ENCODE assay signal across 26 cellular contexts in genomic region chr16:50842013-50842505, GRCh38.
DNase-seq lines count a peak whose midpoint lies in the region; ATAC-seq, FAIRE-seq and TF ChIP-seq lines count a peak whose summit lies in the region.
"Had no signal": no experiment of that assay in that cellular context is flagged by ENCODE, and none has a peak within 500 bp of the region (broad histone marks: within the 10 kb centered on the region; RNA-seq: fewer than 3 reads in every experiment).

No MANE protein-coding gene starts in this region.

- H3K79me2 ChIP-seq in HepG2 (ENCODE audit: insufficient read depth, low read length), result no peaks in the 10 kb centered on the region
- H3K79me2 ChIP-seq: hepatocyte had no signal

- no peak overlapping the region for H3K4me2 ChIP-seq in HepG2 (ENCODE audit: low read depth, low read length)

- H3K9me3 Mint-ChIP-seq in stimulated activated naive B cell treated with anti-CD40 and anti-IgM and Interleukin-4, amounts not matched to agents 10 μg/mL and 1 μg/mL and 100 μg/mL, for 72 hours, result peaks cover 0 to 2% of the 10 kb centered on the region in 2 donors
- H3K9me3 Mint-ChIP-seq: activated naive CD8-positive, alpha-beta T cell treated with anti-CD3 and anti-CD28 coated beads, Interleukin-2, amount 10 ng/mL, durations not matched to agents 7 days and 5 days; immature natural killer cell had no signal

- 86% methylated on average over 11 of the region's 17 CpGs for WGBS in HepG2 (ENCODE audit: low lambda C conversion rate)

- POLR2A ChIA-PET in HepG2 (lab: Yijun Ruan, JAX), result no interaction called here

- H2AFZ ChIP-seq in HepG2 (ENCODE audit: low read length), result no peak overlapping the region
- H2AFZ ChIP-seq: GM23248 had no signal

- TF ChIP-seq POLR2A in HepG2 (IDR thresholded peaks at IDR 0.05; ENCODE audit: insufficient read depth in 1 of 2, low read depth in 2 of 2, low read length in 2 of 2), result no peak

- H3K27me3 Mint-ChIP-seq in T-helper 17 cell, result peaks cover 27% of the 10 kb centered on the region
- peaks cover 42 to 57% of the 10 kb centered on the region in 2 donors for H3K27me3 Mint-ChIP-seq in stimulated activated naive B cell treated with anti-CD40 and anti-IgM and Interleukin-4, amounts not matched to agents 10 μg/mL and 1 μg/mL and 100 μg/mL, for 72 hours

- no peak overlapping the region for H3K4me3 ChIP-seq in HepG2 (replicated peaks in 1 of 3; ENCODE audit: insufficient read depth in 1 of 3, low read depth in 2 of 3, low read length in 3 of 3)
- H3K4me3 ChIP-seq: GM23248, hepatocyte had no signal

- peak overlapping the region; percentile 62 for H3K27ac Mint-ChIP-seq in T-helper 17 cell
- no peak overlapping the region for H3K27ac Mint-ChIP-seq in stimulated activated naive B cell treated with anti-CD40 and anti-IgM and Interleukin-4, amounts not matched to agents 10 μg/mL and 1 μg/mL and 100 μg/mL, for 72 hours
- H3K27ac Mint-ChIP-seq: activated naive CD8-positive, alpha-beta T cell treated with anti-CD3 and anti-CD28 coated beads, Interleukin-2, amount 10 ng/mL, durations not matched to agents 7 days and 5 days had no signal

- TF ChIP-seq RAD21 in HepG2 (CRISPR knock-in tag; IDR thresholded peaks at IDR 0.05), result no peak

- BruUV-seq in HepG2 (replicated peaks; lab: Mats Ljungman, UMichigan), result no TSS peak

- ATAC-seq in T-helper 17 cell, result no peak
- peak; percentile 12; the same call in 1 of the 3 replicates for ATAC-seq in HepG2
- ATAC-seq in stimulated activated naive B cell treated with anti-CD40 and anti-IgM and Interleukin-4, amounts not matched to agents 10 μg/mL and 1 μg/mL and 100 μg/mL, for 72 hours (replicated peaks), result no peak
- ATAC-seq: esophagus mucosa had no signal

- H3K27me3 ChIP-seq in HepG2 (ENCODE audit: control insufficient read depth in 1 of 2, insufficient read depth in 2 of 2, low read length in 2 of 2), result peaks cover 0 to 6% of the 10 kb centered on the region in 2 experiments; a peak in 1 of 5 replicates

- H3K4me1 Mint-ChIP-seq in T-helper 17 cell, result peaks cover 12% of the 10 kb centered on the region
- H3K4me1 Mint-ChIP-seq in stimulated activated naive B cell treated with anti-CD40 and anti-IgM and Interleukin-4, amounts not matched to agents 10 μg/mL and 1 μg/mL and 100 μg/mL, for 72 hours, result peaks cover 6 to 12% of the 10 kb centered on the region in 2 donors

- CTCF ChIA-PET in HepG2 (lab: Yijun Ruan, JAX; ENCODE audit: low intra/inter-chr PET ratio, low total read pairs), result no interaction called here

- TF ChIP-seq EP300 in HepG2 (IDR thresholded peaks at IDR 0.05; ENCODE audit: low read depth in 2 of 2, low read length in 2 of 2) (no peak), HepG2 (CRISPR knock-in tag; IDR thresholded peaks at IDR 0.05; ENCODE audit: borderline replicate concordance) (no peak)

- no peaks in the 10 kb centered on the region for H3K36me3 ChIP-seq in HepG2 (replicated peaks in 1 of 2; ENCODE audit: control insufficient read depth in 1 of 2, insufficient read depth in 2 of 2, low read length in 2 of 2)
- H3K36me3 ChIP-seq: thoracic aorta, WERI-Rb-1 had no signal

- in situ Hi-C loops in HepG2 (cut with HindIII; ENCODE audit: extremely low pct_ligation_motif_present, low pct_unique_long_range_greater_than_20kb), result no loop called here

- peak; percentile 49 for DNase-seq in activated CD8-positive, alpha-beta memory T cell treated with anti-CD3 and anti-CD28 coated beads for 24 hours
- no peak for DNase-seq in activated CD8-positive, alpha-beta memory T cell treated with anti-CD3 and anti-CD28 coated beads, Interleukin-2, amount 50 U/mL, for 4 hours
- DNase-seq in T-helper 17 cell, result no peak
- DNase-seq in HepG2 (ENCODE audit: low spot score), result no peak
- DNase-seq in stimulated activated naive B cell treated with anti-CD40 and anti-IgM and Interleukin-4, amounts not matched to agents 10 μg/mL and 1 μg/mL and 100 μg/mL, for 72 hours, result no peak
- DNase-seq in stimulated activated CD4-positive, alpha-beta T cell treated with anti-CD3 and anti-CD28 coated beads, Interleukin-4, amount 100 ng/mL, for 4 hours, result no peak
- no peak for DNase-seq in NK-92 (lab: John Stamatoyannopoulos, UW; ENCODE audit: unreplicated experiment)
- no peak for DNase-seq in stimulated activated naive CD4-positive, alpha-beta T cell treated with Interleukin-2 at 50 U/mL for 16 hours (lab: John Stamatoyannopoulos, UW)
- DNase-seq: activated CD4-positive, alpha-beta T cell treated with anti-CD3 and anti-CD28 coated beads, Interleukin-2, amount 50 U/mL, for 4 hours; activated naive CD8-positive, alpha-beta T cell treated with anti-CD3 and anti-CD28 coated beads, Interleukin-2, amount 10 ng/mL, durations not matched to agents 7 days and 5 days; AML-193; COR-L47; DMS79; effector CD8-positive, alpha-beta T cell; foreskin melanocyte; GM23248; immature natural killer cell; KG1; midbrain; NCI-H1694 treated with DMSO at 0.1 percent for 48 hours; NCI-H2171 treated with DMSO at 0.1 percent for 48 hours; WERI-Rb-1 had no signal

- intact Hi-C loops in HepG2 (cut with micrococcal nuclease; ENCODE audit: unreplicated experiment), result loop anchor here (5.0 kb wide), 1 partner anchor 40 kb away; no protein-coding TSS in a partner anchor

- no peak overlapping the region for H3K27ac ChIP-seq in HepG2 (ENCODE audit: extremely low read length, insufficient read depth, low read length)
- H3K27ac ChIP-seq: GM23248, hepatocyte, thoracic aorta, WERI-Rb-1 had no signal

- no peak for FAIRE-seq in HepG2 (lab: Jason Lieb, UNC)
- FAIRE-seq: GM12891 had no signal

- H3K36me3 Mint-ChIP-seq in T-helper 17 cell (ENCODE audit: low read depth), result peaks cover 2% of the 10 kb centered on the region
- no peaks in the 10 kb centered on the region for H3K36me3 Mint-ChIP-seq in stimulated activated naive B cell treated with anti-CD40 and anti-IgM and Interleukin-4, amounts not matched to agents 10 μg/mL and 1 μg/mL and 100 μg/mL, for 72 hours
- H3K36me3 Mint-ChIP-seq: activated naive CD8-positive, alpha-beta T cell treated with anti-CD3 and anti-CD28 coated beads, Interleukin-2, amount 10 ng/mL, durations not matched to agents 7 days and 5 days; immature natural killer cell had no signal

- peak overlapping the region; percentile 82 for H3K4me3 Mint-ChIP-seq in T-helper 17 cell
- peak overlapping the region; percentile 37 to 60 for H3K4me3 Mint-ChIP-seq in stimulated activated naive B cell treated with anti-CD40 and anti-IgM and Interleukin-4, amounts not matched to agents 10 μg/mL and 1 μg/mL and 100 μg/mL, for 72 hours

- H4K20me1 ChIP-seq in HepG2 (ENCODE audit: insufficient read depth, low read length), result no peaks in the 10 kb centered on the region

- H3K4me1 ChIP-seq in HepG2 (ENCODE audit: insufficient read depth, low read length), result peaks cover 9% of the 10 kb centered on the region; the same call in 1 of the 2 replicates

- TF ChIP-seq CTCF in HepG2 (CRISPR knock-in tag; IDR thresholded peaks at IDR 0.05), result no peak

- no peaks in the 10 kb centered on the region for H3K9me3 ChIP-seq in T-helper 17 cell (ENCODE audit: control insufficient read depth, low read length, poor library complexity, severe bottlenecking)
- H3K9me3 ChIP-seq in HepG2 (ENCODE audit: low read length), result no peaks in the 10 kb centered on the region
- H3K9me3 ChIP-seq: thoracic aorta had no signal

- no peak overlapping the region for H3K9ac ChIP-seq in HepG2 (ENCODE audit: insufficient read depth, low read depth, low read length)
- H3K9ac ChIP-seq: GM23248 had no signal

TF ChIP-seq in HepG2, 621 proteins besides CTCF, POLR2A, EP300 and RAD21:
- TF ChIP-seq REXO4 (CRISPR knock-in tag; IDR thresholded peaks at IDR 0.05; ENCODE audit: borderline replicate concordance) (no peak), MAFG (CRISPR knock-in tag; IDR thresholded peaks at IDR 0.05) (no peak)
TF ChIP-seq in HepG2: peak in this region for 0.
